In genomic region chr20:39424923-39425678, GRCh38 we compare ENCODE assay signal across 22 cellular contexts.
DNase-seq lines count a peak whose midpoint lies in the region; ATAC-seq, FAIRE-seq and TF ChIP-seq lines count a peak whose summit lies in the region.
"Had no signal": no experiment of that assay in that cellular context is flagged by ENCODE, and none has a peak within 500 bp of the region (broad histone marks: within the 10 kb centered on the region; RNA-seq: fewer than 3 reads in every experiment).

No MANE protein-coding gene starts in this region.

- CTCF ChIA-PET in HepG2 (lab: Yijun Ruan, JAX; ENCODE audit: low intra/inter-chr PET ratio, low total read pairs), result no interaction called here

- 9% methylated on average over 6 of the region's 6 CpGs for whole genome bisulfite sequencing in HepG2 (ENCODE audit: low lambda C conversion rate)
- WGBS in right lobe of liver (ENCODE audit: insufficient coverage, low coverage, low lambda C conversion rate, missing lambda C conversion rate), result 61% methylated on average over 4 of the region's 6 CpGs

- no peaks in the 10 kb centered on the region for H3K4me1 ChIP-seq in HepG2 (ENCODE audit: insufficient read depth, low read length)
- H3K4me1 ChIP-seq in right lobe of liver, result no peaks in the 10 kb centered on the region
- H3K4me1 ChIP-seq: A549; BLaER1 treated with 17β-estradiol and CSF1 and Interleukin-3, amounts not matched to agents 10 nM and 100 nM; Caco-2 had no signal

- H4K20me1 ChIP-seq in HepG2 (ENCODE audit: insufficient read depth, low read length), result no peaks in the 10 kb centered on the region
- H4K20me1 ChIP-seq: BLaER1 treated with 17β-estradiol and CSF1 and Interleukin-3, amounts not matched to agents 10 nM and 100 nM had no signal

- H3K9me3 ChIP-seq in HepG2 (ENCODE audit: low read length) (peaks cover 53% of the 10 kb centered on the region), right lobe of liver (no peaks in the 10 kb centered on the region)
- H3K9me3 ChIP-seq: A549, Caco-2 had no signal

- no peak overlapping the region for H3K4me2 ChIP-seq in HepG2 (ENCODE audit: low read depth, low read length)
- H3K4me2 ChIP-seq: A549 had no signal

- H3K36me3 ChIP-seq in HepG2 (replicated peaks in 1 of 2; ENCODE audit: control insufficient read depth in 1 of 2, insufficient read depth in 2 of 2, low read length in 2 of 2) (no peaks in the 10 kb centered on the region), right lobe of liver (no peaks in the 10 kb centered on the region)
- H3K36me3 ChIP-seq: BLaER1 treated with 17β-estradiol and CSF1 and Interleukin-3, amounts not matched to agents 10 nM and 100 nM had no signal

- POLR2A ChIA-PET in HepG2 (lab: Yijun Ruan, JAX), result no interaction called here

- no peaks in the 10 kb centered on the region for H3K79me2 ChIP-seq in HepG2 (ENCODE audit: insufficient read depth, low read length)

- peaks cover 10% of the 10 kb centered on the region for H3K9me3 Mint-ChIP-seq in nephron
- H3K9me3 Mint-ChIP-seq: CD4-positive, alpha-beta T cell; CD8-positive, alpha-beta T cell had no signal

- H3K27ac ChIP-seq in HepG2 (ENCODE audit: extremely low read length, insufficient read depth, low read length) (no peak overlapping the region), right lobe of liver (no peak overlapping the region)
- H3K27ac ChIP-seq: 22Rv1; A549; BLaER1 treated with 17β-estradiol and CSF1 and Interleukin-3, amounts not matched to agents 10 nM and 100 nM; C4-2B had no signal

- ATAC-seq in HepG2 (no peak), right lobe of liver (no peak), HG03135 (IDR thresholded peaks at IDR 0.05; ENCODE audit: unreplicated experiment) (no peak)
- ATAC-seq: A549; CD8-positive, alpha-beta T cell had no signal

- TF ChIP-seq CTCF in HepG2 (CRISPR knock-in tag; IDR thresholded peaks at IDR 0.05) (no peak), right lobe of liver (IDR thresholded peaks at IDR 0.05) (no peak), nephron (IDR thresholded peaks at IDR 0.05; ENCODE audit: unreplicated experiment in 3 of 3) (no peak)

- no peak for TF ChIP-seq POLR2A in HepG2 (IDR thresholded peaks at IDR 0.05; ENCODE audit: insufficient read depth in 1 of 2, low read depth in 2 of 2, low read length in 2 of 2)
- no peak for TF ChIP-seq POLR2A in right lobe of liver (IDR thresholded peaks at IDR 0.05)

- no peaks in the 10 kb centered on the region for H3K36me3 Mint-ChIP-seq in nephron (ENCODE audit: low read depth)
- H3K36me3 Mint-ChIP-seq: CD8-positive, alpha-beta T cell had no signal

- no peak for FAIRE-seq in HepG2 (lab: Jason Lieb, UNC)
- FAIRE-seq: A549, D721Med, G401.6, GM12891, GM19239 had no signal

- peak overlapping the region in 2 of 3 experiments; percentile 20 to 25 for H3K27ac Mint-ChIP-seq in nephron
- H3K27ac Mint-ChIP-seq: B cell; CD4-positive, alpha-beta T cell; CD8-positive, alpha-beta T cell had no signal

- H3K4me3 ChIP-seq in HepG2 (replicated peaks in 1 of 3; ENCODE audit: insufficient read depth in 1 of 3, low read depth in 2 of 3, low read length in 3 of 3) (no peak overlapping the region), right lobe of liver (no peak overlapping the region)
- H3K4me3 ChIP-seq: A549; BLaER1 treated with 17β-estradiol and CSF1 and Interleukin-3, amounts not matched to agents 10 nM and 100 nM had no signal

- DNase-seq in HepG2 (ENCODE audit: low spot score) (no peak), right lobe of liver (no peak), RPMI7951 (ENCODE audit: low read depth) (peak; percentile 13), NCI-H1092 treated with DMSO at 0.1 percent for 48 hours (lab: John Stamatoyannopoulos, UW) (no peak)
- DNase-seq: AML-193; Caco-2; Calu3; CD4-positive, alpha-beta T cell; CD8-positive, alpha-beta T cell; DMS79 treated with DMSO at 0.1 percent for 48 hours; GF-D8 had no signal

- in situ Hi-C loops in HepG2 (cut with HindIII; ENCODE audit: extremely low pct_ligation_motif_present, low pct_unique_long_range_greater_than_20kb), result no loop called here

- H3K27me3 ChIP-seq in HepG2 (ENCODE audit: control insufficient read depth in 1 of 2, insufficient read depth in 2 of 2, low read length in 2 of 2) (no peaks in the 10 kb centered on the region), right lobe of liver (no peaks in the 10 kb centered on the region)
- H3K27me3 ChIP-seq: BLaER1 treated with 17β-estradiol and CSF1 and Interleukin-3, amounts not matched to agents 10 nM and 100 nM had no signal

- TF ChIP-seq RAD21 in HepG2 (CRISPR knock-in tag; IDR thresholded peaks at IDR 0.05), result no peak

- H3K4me3 Mint-ChIP-seq in nephron, result no peak overlapping the region
- H3K4me3 Mint-ChIP-seq: B cell; CD4-positive, alpha-beta T cell; CD8-positive, alpha-beta T cell had no signal

- H3K9ac ChIP-seq in HepG2 (ENCODE audit: insufficient read depth, low read depth, low read length), result no peak overlapping the region
- H3K9ac ChIP-seq: BLaER1 treated with 17β-estradiol and CSF1 and Interleukin-3, amounts not matched to agents 10 nM and 100 nM had no signal

- peaks cover 5% of the 10 kb centered on the region for H3K4me1 Mint-ChIP-seq in nephron
- H3K4me1 Mint-ChIP-seq: B cell had no signal

- intact Hi-C loops in HepG2 (cut with micrococcal nuclease; ENCODE audit: unreplicated experiment), result no loop called here
- intact Hi-C loops in right lobe of liver (cut with DNase I), result no loop called here

- no TSS peak for BruUV-seq in HepG2 (replicated peaks; lab: Mats Ljungman, UMichigan)

- H3K27me3 Mint-ChIP-seq in nephron (ENCODE audit: low read depth), result no peaks in the 10 kb centered on the region
- H3K27me3 Mint-ChIP-seq: B cell had no signal

- no peak overlapping the region for H2AFZ ChIP-seq in HepG2 (ENCODE audit: low read length)

- no peak for TF ChIP-seq EP300 in HepG2 (IDR thresholded peaks at IDR 0.05; ENCODE audit: low read depth in 2 of 2, low read length in 2 of 2)
- no peak for TF ChIP-seq EP300 in HepG2 (CRISPR knock-in tag; IDR thresholded peaks at IDR 0.05; ENCODE audit: borderline replicate concordance)

TF ChIP-seq in HepG2, 621 proteins besides CTCF, POLR2A, EP300 and RAD21:
- TF ChIP-seq CREB1 (IDR thresholded peaks at IDR 0.05) (peak; percentile 90), CREB1 (CRISPR knock-in tag; IDR thresholded peaks at IDR 0.05) (no peak), ZNF576 (CRISPR knock-in tag; IDR thresholded peaks at IDR 0.05) (no peak), MAFK (conservative IDR thresholded peaks at IDR 0.05 in 1 of 2, IDR thresholded peaks at IDR 0.05 in 1 of 2; ENCODE audit: low read length in 2 of 2) (peak; percentile 77 to 79), KLF12 (CRISPR knock-in tag; IDR thresholded peaks at IDR 0.05; ENCODE audit: borderline replicate concordance) (no peak), IRX3 (CRISPR knock-in tag; IDR thresholded peaks at IDR 0.05; ENCODE audit: borderline replicate concordance, low read depth) (no peak), MAFF (IDR thresholded peaks at IDR 0.05; ENCODE audit: low read depth, low read length) (peak; percentile 67; the same call in 1 of the 2 replicates), SCMH1 (CRISPR knock-in tag; IDR thresholded peaks at IDR 0.05; ENCODE audit: borderline replicate concordance) (no peak)
